9 cellular contexts compared by ENCODE assay signal in genomic region chr9:125650271-125650737, GRCh38. TPM values are rescaled to one million over a fixed set of nuclear protein-coding genes. Genes with fewer than 3 reads are reported as not detected.
DNase-seq lines count a peak whose midpoint lies in the region; ATAC-seq and TF ChIP-seq lines count a peak whose summit lies in the region.
"Had no signal": no experiment of that assay in that cellular context is flagged by ENCODE, and none has a peak within 500 bp of the region (broad histone marks: within the 10 kb centered on the region; RNA-seq: fewer than 3 reads in every experiment).

No MANE protein-coding gene starts in this region.

- DNase-seq in stimulated activated CD4-positive, alpha-beta T cell treated with anti-CD3 and anti-CD28 coated beads, Interleukin-12 subunit alpha, Interleukin-12 subunit beta, amount 100 ng/mL, for 48 hours (ENCODE audit: low read depth in 2 of 3, low spot score in 1 of 3), result peak in 2 of 3 donors; percentile 5 to 23
- DNase-seq in stimulated activated CD4-positive, alpha-beta T cell treated with anti-CD3 and anti-CD28 coated beads, Interleukin-2, amount 100 ng/mL, for 48 hours, result no peak
- DNase-seq in SIG-M5 (lab: John Stamatoyannopoulos, UW) (peak; percentile 77), foreskin keratinocyte (peak; percentile 72 to 91), NCI-H1092 treated with DMSO at 0.1 percent for 48 hours (lab: John Stamatoyannopoulos, UW) (no peak), NCI-H1105 treated with DMSO at 0.1 percent for 48 hours (lab: John Stamatoyannopoulos, UW) (no peak), NCI-H1436 treated with DMSO at 0.1 percent for 48 hours (lab: John Stamatoyannopoulos, UW) (no peak)

- H3K4me1 ChIP-seq in foreskin keratinocyte, result peaks cover 28% of the 10 kb centered on the region

- TF ChIP-seq CTCF in foreskin keratinocyte (conservative IDR thresholded peaks at IDR 0.05), result no peak

- ATAC-seq in HG02981 (IDR thresholded peaks at IDR 0.05; ENCODE audit: unreplicated experiment), result peak; percentile 82
- ATAC-seq in foreskin keratinocyte, result peak; percentile 72
- ATAC-seq: body of pancreas had no signal

- peak overlapping the region; percentile 76 for H3K27ac ChIP-seq in foreskin keratinocyte

- no peaks in the 10 kb centered on the region for H3K27me3 ChIP-seq in foreskin keratinocyte
- H3K27me3 ChIP-seq: body of pancreas had no signal

RNA-seq across cellular contexts. Expression of gene MAPKAP1, which starts 56.7 kb away (rescaled TPM):
- total RNA-seq in foreskin keratinocyte, result 94.0 and 95.6 TPM in 2 replicates
- polyA plus RNA-seq in foreskin keratinocyte, result 116 and 122 TPM in 2 replicates

Comparison
In these comparisons a context has a peak if more than half of its experiments do, and no peak if none do; other contexts are left out.
1. DNase-seq: peak in stimulated activated CD4-positive, alpha-beta T cell treated with anti-CD3 and anti-CD28 coated beads, Interleukin-12 subunit alpha, Interleukin-12 subunit beta, amount 100 ng/mL, for 48 hours (2 of 3), SIG-M5 (single experiment) and foreskin keratinocyte (2 of 2); none in stimulated activated CD4-positive, alpha-beta T cell treated with anti-CD3 and anti-CD28 coated beads, Interleukin-2, amount 100 ng/mL, for 48 hours (0 of 2), NCI-H1092 treated with DMSO at 0.1 percent for 48 hours (single experiment), NCI-H1105 treated with DMSO at 0.1 percent for 48 hours (single experiment) and NCI-H1436 treated with DMSO at 0.1 percent for 48 hours (single experiment).